Comparison of ENCODE assay signal across 1 cellular context in the genomic region with DNA sequence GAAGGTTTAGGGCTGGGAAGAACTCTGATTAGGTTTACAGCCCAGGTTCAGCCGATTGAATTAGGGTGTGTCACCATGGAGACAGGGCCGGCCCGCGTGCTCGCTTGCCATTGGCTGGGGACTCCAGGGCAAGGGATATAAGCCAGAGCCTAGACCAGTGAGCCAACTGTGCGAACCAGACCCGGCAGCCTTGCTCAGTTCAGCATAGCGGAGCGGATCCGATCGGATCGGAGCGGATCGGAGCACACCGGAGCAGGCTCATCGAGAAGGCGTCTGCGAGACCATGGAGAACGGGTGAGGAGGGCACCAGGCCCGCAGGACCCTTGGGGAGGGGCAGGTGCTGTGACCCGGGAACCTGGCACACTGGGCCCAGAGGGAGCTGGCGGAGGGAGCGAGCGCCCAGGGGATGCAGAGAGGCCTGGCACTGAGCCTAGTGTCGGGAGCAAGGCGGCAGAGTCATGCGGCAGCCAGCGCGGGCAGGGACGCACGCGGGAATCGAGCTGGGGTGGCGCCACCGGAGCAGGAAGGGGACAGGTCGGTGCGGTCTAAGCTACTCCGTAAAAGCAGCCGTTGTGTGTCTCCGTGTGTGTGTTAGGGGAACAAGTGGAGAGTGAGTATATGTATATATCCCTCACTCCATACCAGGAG.
TF ChIP-seq lines count a peak whose summit lies in the region.

TSS of gene PNP (plus strand) at position 165 of the 648 bp plus-strand sequence. CDS start at position 284, 119 bp downstream.

TF ChIP-seq in A549, 52 proteins besides CTCF, POLR2A, EP300 and RAD21 (continued from another document):
- TF ChIP-seq, protein P1, sequence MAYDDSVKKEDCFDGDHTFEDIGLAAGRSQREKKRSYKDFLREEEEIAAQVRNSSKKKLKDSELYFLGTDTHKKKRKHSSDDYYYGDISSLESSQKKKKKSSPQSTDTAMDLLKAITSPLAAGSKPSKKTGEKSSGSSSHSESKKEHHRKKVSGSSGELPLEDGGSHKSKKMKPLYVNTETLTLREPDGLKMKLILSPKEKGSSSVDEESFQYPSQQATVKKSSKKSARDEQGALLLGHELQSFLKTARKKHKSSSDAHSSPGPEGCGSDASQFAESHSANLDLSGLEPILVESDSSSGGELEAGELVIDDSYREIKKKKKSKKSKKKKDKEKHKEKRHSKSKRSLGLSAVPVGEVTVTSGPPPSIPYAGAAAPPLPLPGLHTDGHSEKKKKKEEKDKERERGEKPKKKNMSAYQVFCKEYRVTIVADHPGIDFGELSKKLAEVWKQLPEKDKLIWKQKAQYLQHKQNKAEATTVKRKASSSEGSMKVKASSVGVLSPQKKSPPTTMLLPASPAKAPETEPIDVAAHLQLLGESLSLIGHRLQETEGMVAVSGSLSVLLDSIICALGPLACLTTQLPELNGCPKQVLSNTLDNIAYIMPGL (CRISPR knock-in tag; IDR thresholded peaks at IDR 0.05; ENCODE audit: borderline replicate concordance): peak; percentile 30; the same call in 1 of the 2 replicates
- no peak for TF ChIP-seq SMC3 (IDR thresholded peaks at IDR 0.05)
- no peak for TF ChIP-seq HOXA7 (CRISPR knock-in tag; IDR thresholded peaks at IDR 0.05)
- TF ChIP-seq SREBF2 (IDR thresholded peaks at IDR 0.05): no peak
- TF ChIP-seq RCOR1 (IDR thresholded peaks at IDR 0.05; ENCODE audit: low read depth, low read length): no peak
- TF ChIP-seq RFX5 (IDR thresholded peaks at IDR 0.05): 0 out of 2 replicates have a peak, but pooled peaks have one; percentile 24
- TF ChIP-seq BHLHE40 (IDR thresholded peaks at IDR 0.05; ENCODE audit: low read depth, low read length): no peak
- TF ChIP-seq CEBPB (IDR thresholded peaks at IDR 0.05): no peak
- no peak for TF ChIP-seq FOSB (CRISPR knock-in tag; IDR thresholded peaks at IDR 0.05)
- no peak for TF ChIP-seq HDAC2 (IDR thresholded peaks at IDR 0.05)
- no peak for TF ChIP-seq EHF (CRISPR knock-in tag; IDR thresholded peaks at IDR 0.05)
- no peak for TF ChIP-seq ZSCAN20 (CRISPR knock-in tag; IDR thresholded peaks at IDR 0.05)
- peak; percentile 47; the same call in 1 of the 2 replicates for TF ChIP-seq MYC (IDR thresholded peaks at IDR 0.05; ENCODE audit: borderline replicate concordance, low read length)
- TF ChIP-seq RNF2 (IDR thresholded peaks at IDR 0.05; ENCODE audit: borderline replicate concordance, low read depth): no peak
- TF ChIP-seq HOXB13 (CRISPR knock-in tag; IDR thresholded peaks at IDR 0.05; ENCODE audit: low read depth): no peak
- TF ChIP-seq TFCP2L1 (CRISPR knock-in tag; IDR thresholded peaks at IDR 0.05): no peak
- no peak for TF ChIP-seq NPAS2 (CRISPR knock-in tag; IDR thresholded peaks at IDR 0.05; ENCODE audit: borderline replicate concordance)
- TF ChIP-seq CBX2 (IDR thresholded peaks at IDR 0.05; ENCODE audit: borderline replicate concordance, low read depth): no peak
- TF ChIP-seq ATOH8 (CRISPR knock-in tag; IDR thresholded peaks at IDR 0.05; ENCODE audit: low read depth): no peak
- no peak for TF ChIP-seq HEYL (CRISPR knock-in tag; IDR thresholded peaks at IDR 0.05)
- no peak for TF ChIP-seq FOXS1 (CRISPR knock-in tag; IDR thresholded peaks at IDR 0.05)
- no peak for TF ChIP-seq USF2 (IDR thresholded peaks at IDR 0.05)
- TF ChIP-seq MAX (IDR thresholded peaks at IDR 0.05): peak; percentile 66; the same call in 1 of the 2 replicates
- TF ChIP-seq TP53 (CRISPR knock-in tag; IDR thresholded peaks at IDR 0.05): no peak
- TF ChIP-seq MAFK (IDR thresholded peaks at IDR 0.05; ENCODE audit: partially characterized antibody): no peak
- TF ChIP-seq NR3C1 (IDR thresholded peaks at IDR 0.05): no peak
- TF ChIP-seq, protein P2, sequence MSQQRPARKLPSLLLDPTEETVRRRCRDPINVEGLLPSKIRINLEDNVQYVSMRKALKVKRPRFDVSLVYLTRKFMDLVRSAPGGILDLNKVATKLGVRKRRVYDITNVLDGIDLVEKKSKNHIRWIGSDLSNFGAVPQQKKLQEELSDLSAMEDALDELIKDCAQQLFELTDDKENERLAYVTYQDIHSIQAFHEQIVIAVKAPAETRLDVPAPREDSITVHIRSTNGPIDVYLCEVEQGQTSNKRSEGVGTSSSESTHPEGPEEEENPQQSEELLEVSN (IDR thresholded peaks at IDR 0.05; ENCODE audit: borderline replicate concordance, low read depth): peak; percentile 42; the same call in 1 of the 2 replicates
- no peak for TF ChIP-seq RARB (CRISPR knock-in tag; IDR thresholded peaks at IDR 0.05)
- TF ChIP-seq NFE2L2 (conservative IDR thresholded peaks at IDR 0.05; ENCODE audit: low read length): no peak
- 0 out of 2 replicates have a peak, but pooled peaks have one; percentile 20 for TF ChIP-seq GATA3 (IDR thresholded peaks at IDR 0.05; ENCODE audit: borderline replicate concordance)
- TF ChIP-seq MAZ (IDR thresholded peaks at IDR 0.05; ENCODE audit: borderline replicate concordance, low read depth, low read length): no peak
- no peak for TF ChIP-seq KDM5A (IDR thresholded peaks at IDR 0.05)
- TF ChIP-seq CBX8 (IDR thresholded peaks at IDR 0.05): no peak
- peak; percentile 94 for TF ChIP-seq BCL3 (IDR thresholded peaks at IDR 0.05)
- TF ChIP-seq POLR2AphosphoS2 (conservative IDR thresholded peaks at IDR 0.05; ENCODE audit: low read length): no peak
- TF ChIP-seq, protein P3, sequence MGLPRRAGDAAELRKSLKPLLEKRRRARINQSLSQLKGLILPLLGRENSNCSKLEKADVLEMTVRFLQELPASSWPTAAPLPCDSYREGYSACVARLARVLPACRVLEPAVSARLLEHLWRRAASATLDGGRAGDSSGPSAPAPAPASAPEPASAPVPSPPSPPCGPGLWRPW (IDR thresholded peaks at IDR 0.05): no peak
- TF ChIP-seq EHMT2 (IDR thresholded peaks at IDR 0.05; ENCODE audit: low read depth): no peak
